ENCODE assay signal across 19 cellular contexts in the genomic region with DNA sequence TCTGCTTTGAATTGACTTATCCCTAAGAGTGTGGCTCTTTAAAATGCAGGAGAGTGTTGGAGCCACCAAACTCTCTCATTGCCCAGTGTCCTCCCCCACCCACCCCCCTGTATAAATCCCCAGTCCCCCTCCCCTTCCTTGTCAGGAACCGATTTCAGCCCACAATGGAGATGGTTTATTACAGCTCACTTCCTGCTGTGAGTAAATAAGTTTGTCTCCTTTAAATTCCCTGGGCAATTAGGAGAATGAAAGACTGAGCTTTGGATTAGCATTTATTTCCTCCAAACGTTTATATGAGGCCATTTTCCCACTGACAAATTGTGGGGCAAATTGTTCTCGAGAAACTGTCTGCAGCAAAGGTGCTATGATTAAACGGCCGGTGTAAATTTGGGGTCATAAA.
"Had no signal": no experiment of that assay in that cellular context is flagged by ENCODE, and none has a peak within 500 bp of the region (broad histone marks: within the 10 kb centered on the region; RNA-seq: fewer than 3 reads in every experiment).

No MANE protein-coding gene starts in this region.

- ATAC-seq: activated CD8-positive, alpha-beta T cell treated with anti-CD3 and anti-CD28 coated beads for 36 hours; activated T-helper 17 cell treated with anti-CD3 and anti-CD28 coated beads, Interleukin-2, amount 50 U/mL, for 72 hours; left cardiac atrium; lower lobe of right lung; psoas muscle; right cardiac atrium had no signal

- H3K27ac ChIP-seq: esophagus squamous epithelium, lower lobe of right lung, psoas muscle, thyroid gland had no signal

- H3K4me3 ChIP-seq: esophagus squamous epithelium, lower lobe of right lung, psoas muscle, thyroid gland had no signal

- H3K27ac Mint-ChIP-seq: activated CD4-positive, alpha-beta T cell treated with anti-CD3 and anti-CD28 coated beads, Interleukin-2, amount 10 ng/mL, durations not matched to agents 24 days and 14 days; activated CD8-positive, alpha-beta T cell treated with anti-CD3 and anti-CD28 coated beads for 36 hours; activated naive CD8-positive, alpha-beta T cell treated with anti-CD3 and anti-CD28 coated beads for 36 hours; activated T-helper 17 cell treated with anti-CD3 and anti-CD28 coated beads, Interleukin-2, amount 50 U/mL, for 72 hours had no signal

- H3K4me3 Mint-ChIP-seq: activated CD4-positive, alpha-beta T cell treated with anti-CD3 and anti-CD28 coated beads, Interleukin-2, amount 10 ng/mL, durations not matched to agents 24 days and 14 days; activated CD8-positive, alpha-beta T cell treated with anti-CD3 and anti-CD28 coated beads for 36 hours; activated naive CD8-positive, alpha-beta T cell treated with anti-CD3 and anti-CD28 coated beads for 36 hours; activated T-helper 17 cell treated with anti-CD3 and anti-CD28 coated beads, Interleukin-2, amount 50 U/mL, for 72 hours had no signal

- H3K27me3 ChIP-seq: thyroid gland had no signal

- H3K36me3 ChIP-seq: esophagus squamous epithelium, lower lobe of right lung, thyroid gland had no signal

- H3K4me1 ChIP-seq: esophagus squamous epithelium, lower lobe of right lung, psoas muscle, thyroid gland had no signal

- H3K9me3 Mint-ChIP-seq: activated CD4-positive, alpha-beta T cell treated with anti-CD3 and anti-CD28 coated beads, Interleukin-2, amount 10 ng/mL, durations not matched to agents 24 days and 14 days; activated CD8-positive, alpha-beta T cell treated with anti-CD3 and anti-CD28 coated beads for 36 hours; activated T-helper 17 cell treated with anti-CD3 and anti-CD28 coated beads, Interleukin-2, amount 50 U/mL, for 72 hours had no signal

- H3K9me3 ChIP-seq: lower lobe of right lung, psoas muscle, thyroid gland had no signal

- H3K4me1 Mint-ChIP-seq: activated CD4-positive, alpha-beta T cell treated with anti-CD3 and anti-CD28 coated beads, Interleukin-2, amount 10 ng/mL, durations not matched to agents 24 days and 14 days; activated naive CD8-positive, alpha-beta T cell treated with anti-CD3 and anti-CD28 coated beads for 36 hours had no signal

- H3K27me3 Mint-ChIP-seq: activated CD4-positive, alpha-beta T cell treated with anti-CD3 and anti-CD28 coated beads, Interleukin-2, amount 10 ng/mL, durations not matched to agents 24 days and 14 days had no signal

- DNase-seq: activated CD4-positive, alpha-beta T cell treated with anti-CD3 and anti-CD28 coated beads, Interleukin-2, amount 10 ng/mL, durations not matched to agents 24 days and 14 days; activated CD4-positive, CD25-positive, alpha-beta regulatory T cell; activated CD8-positive, alpha-beta T cell treated with anti-CD3 and anti-CD28 coated beads for 36 hours; activated naive CD4-positive, alpha-beta T cell; activated naive CD8-positive, alpha-beta T cell treated with anti-CD3 and anti-CD28 coated beads for 36 hours; activated T-cell treated with anti-CD3 and anti-CD28 coated beads, Interleukin-2, amount 50 U/mL, for 1 hour; amniotic stem cell; dermis blood vessel endothelial cell; effector memory CD4-positive, alpha-beta T cell; esophagus squamous epithelium; hippocampal formation; left cardiac atrium; lower lobe of right lung; psoas muscle; right cardiac atrium; stimulated activated CD4-positive, alpha-beta T cell treated with anti-CD3 and anti-CD28 coated beads, Interleukin-2, amount 100 ng/mL, for 24 hours; stimulated activated naive CD4-positive, alpha-beta T cell treated with Interleukin-2 at 50 U/mL for 16 hours; thyroid gland had no signal

- H3K36me3 Mint-ChIP-seq: activated naive CD8-positive, alpha-beta T cell treated with anti-CD3 and anti-CD28 coated beads for 36 hours had no signal
